Comparison of ENCODE assay signal across 11 cellular contexts in the genomic region with DNA sequence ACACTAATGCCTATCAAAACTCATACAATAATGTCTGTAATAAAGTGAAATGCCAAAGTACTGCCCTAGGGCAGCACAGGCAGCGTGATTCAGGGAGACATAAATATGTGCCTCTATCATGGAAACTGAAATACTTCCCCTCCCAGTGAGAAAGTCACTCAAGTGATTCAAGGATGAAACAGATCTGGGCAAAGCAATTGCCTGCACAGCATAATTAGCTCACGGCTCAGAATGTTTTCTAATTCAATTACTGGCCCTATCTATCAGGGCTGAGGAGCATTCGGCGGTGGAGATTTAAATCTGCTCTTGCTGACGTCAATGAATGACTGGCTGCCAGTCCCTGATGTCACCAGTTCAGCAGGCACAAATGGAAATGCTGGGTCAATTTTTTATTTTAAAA. TPM values are rescaled to one million over a fixed set of nuclear protein-coding genes. Genes with fewer than 3 reads are reported as not detected.
A peak's percentile ranks its signal among the peaks of the same experiment; 100 is the strongest.
DNase-seq lines count a peak whose midpoint lies in the region; TF ChIP-seq lines count a peak whose summit lies in the region.
"Had no signal": no experiment of that assay in that cellular context is flagged by ENCODE, and none has a peak within 500 bp of the region (broad histone marks: within the 10 kb centered on the region; RNA-seq: fewer than 3 reads in every experiment).

No MANE protein-coding gene starts in this region.

- peak overlapping the region; percentile 16 for H3K27ac Mint-ChIP-seq in nephron progenitor cell
- H3K27ac Mint-ChIP-seq: immature natural killer cell had no signal

- no peak overlapping the region for H4K8ac ChIP-seq in mesendoderm (ENCODE audit: low read depth, low read length)

- H3K4me1 ChIP-seq in Peyer's patch, result no peaks in the 10 kb centered on the region
- H3K4me1 ChIP-seq in mesendoderm (ENCODE audit: control insufficient read depth, low read depth, low read length), result no peaks in the 10 kb centered on the region

- no peak overlapping the region for H3K4me3 ChIP-seq in Peyer's patch
- no peak overlapping the region for H3K4me3 ChIP-seq in mesendoderm (ENCODE audit: low read length)
- H3K4me3 ChIP-seq: dorsolateral prefrontal cortex had no signal

- H3K23ac ChIP-seq in mesendoderm (ENCODE audit: low read length), result no peak overlapping the region

- no peak for TF ChIP-seq POLR2A in Peyer's patch (IDR thresholded peaks at IDR 0.05)

- H2BK15ac ChIP-seq in mesendoderm (replicated peaks; ENCODE audit: low read depth), result no peak overlapping the region

- WGBS in mesendoderm (ENCODE audit: extremely low coverage, insufficient coverage, low lambda C conversion rate), result no CpG with 5 or more reads among the region's 5 CpGs

- H3K9me3 ChIP-seq in Peyer's patch, result peaks cover 0 to 4% (median 2%) of the 10 kb centered on the region in 4 donors

- H3K4me1 Mint-ChIP-seq in nephron progenitor cell, result no peaks in the 10 kb centered on the region
- H3K4me1 Mint-ChIP-seq: immature natural killer cell had no signal

- no peak overlapping the region for H2BK120ac ChIP-seq in mesendoderm (ENCODE audit: low read depth, low read length)

- H4K5ac ChIP-seq in mesendoderm (ENCODE audit: low read length), result no peak overlapping the region

- DNase-seq in COLO829 (ENCODE audit: low spot score) (peak; percentile 83), NCI-H82 (lab: John Stamatoyannopoulos, UW) (peak; percentile 95), epidermal melanocyte (ENCODE audit: insufficient read length, low spot score) (peak; percentile 60), nephron progenitor cell (no peak), NOMO-1 treated with dmso at 0.1 percent for 144 hours (lab: John Stamatoyannopoulos, UW; ENCODE audit: unreplicated experiment) (no peak), NCI-H526 (lab: John Stamatoyannopoulos, UW) (no peak), Peyer's patch (no peak), mesendoderm (no peak)
- DNase-seq: DMS153, immature natural killer cell had no signal

- H3K18ac ChIP-seq in mesendoderm (ENCODE audit: low read length), result no peak overlapping the region

- H3K27ac ChIP-seq in Peyer's patch (no peak overlapping the region), mesendoderm (ENCODE audit: low read depth, low read length) (no peak overlapping the region)

- H3K36me3 Mint-ChIP-seq in nephron progenitor cell (ENCODE audit: low read depth), result peaks cover 28% of the 10 kb centered on the region

- no peak overlapping the region for H3K4me2 ChIP-seq in mesendoderm (ENCODE audit: low read length)

- no peak overlapping the region for H2BK5ac ChIP-seq in mesendoderm (ENCODE audit: low read length)

- H3K56ac ChIP-seq in mesendoderm (ENCODE audit: low read length), result no peak overlapping the region

- no peaks in the 10 kb centered on the region for H3K27me3 Mint-ChIP-seq in nephron progenitor cell (ENCODE audit: low read depth, poor library complexity)

- H3K79me2 ChIP-seq in mesendoderm (ENCODE audit: control insufficient read depth, insufficient read depth, low read length), result no peaks in the 10 kb centered on the region

- no peaks in the 10 kb centered on the region for H3K9me3 Mint-ChIP-seq in nephron progenitor cell
- H3K9me3 Mint-ChIP-seq: immature natural killer cell had no signal

- H3K79me1 ChIP-seq in mesendoderm (ENCODE audit: low read length), result no peaks in the 10 kb centered on the region

- H2AK5ac ChIP-seq in mesendoderm (ENCODE audit: low read length), result no peak overlapping the region

- H3K27me3 ChIP-seq in Peyer's patch, result no peaks in the 10 kb centered on the region
- H3K27me3 ChIP-seq in mesendoderm (ENCODE audit: insufficient read depth, low read length, poor library complexity), result no peaks in the 10 kb centered on the region
- H3K27me3 ChIP-seq: dorsolateral prefrontal cortex had no signal

- H3K4ac ChIP-seq in mesendoderm (ENCODE audit: low read depth, low read length), result no peak overlapping the region

- no peak overlapping the region for H3K4me3 Mint-ChIP-seq in nephron progenitor cell
- H3K4me3 Mint-ChIP-seq: immature natural killer cell had no signal

- H3K9ac ChIP-seq in mesendoderm (ENCODE audit: low read length), result no peak overlapping the region

- no peak for TF ChIP-seq CTCF in nephron progenitor cell (IDR thresholded peaks at IDR 0.05)
- no peak for TF ChIP-seq CTCF in Peyer's patch (IDR thresholded peaks at IDR 0.05)

- H3K36me3 ChIP-seq in Peyer's patch, result no peaks in the 10 kb centered on the region
- H3K36me3 ChIP-seq in mesendoderm (ENCODE audit: control insufficient read depth, insufficient read depth, low read length), result no peaks in the 10 kb centered on the region

RNA-seq across cellular contexts. Expression of gene PPP2R1B, which starts 27.7 kb away (rescaled TPM):
- 10 to 100 TPM; 25.6 to 51.8 (median 41.7) TPM for total RNA-seq in Peyer's patch
- polyA plus RNA-seq in mesendoderm (2013, experiment 1 of 2), result 44.6 TPM
- polyA plus RNA-seq in mesendoderm (2013, experiment 2 of 2), result 45.3 TPM

Comparison
In these comparisons a context has a peak if more than half of its experiments do, and no peak if none do; other contexts are left out.
1. DNase-seq: peak in COLO829 (single experiment), NCI-H82 (single experiment) and epidermal melanocyte (single experiment); none in nephron progenitor cell (single experiment), NOMO-1 treated with dmso at 0.1 percent for 144 hours (single experiment), NCI-H526 (0 of 2), Peyer's patch (0 of 3) and mesendoderm (single experiment).